Comparison of ENCODE assay signal across 2 cellular contexts in the genomic region with DNA sequence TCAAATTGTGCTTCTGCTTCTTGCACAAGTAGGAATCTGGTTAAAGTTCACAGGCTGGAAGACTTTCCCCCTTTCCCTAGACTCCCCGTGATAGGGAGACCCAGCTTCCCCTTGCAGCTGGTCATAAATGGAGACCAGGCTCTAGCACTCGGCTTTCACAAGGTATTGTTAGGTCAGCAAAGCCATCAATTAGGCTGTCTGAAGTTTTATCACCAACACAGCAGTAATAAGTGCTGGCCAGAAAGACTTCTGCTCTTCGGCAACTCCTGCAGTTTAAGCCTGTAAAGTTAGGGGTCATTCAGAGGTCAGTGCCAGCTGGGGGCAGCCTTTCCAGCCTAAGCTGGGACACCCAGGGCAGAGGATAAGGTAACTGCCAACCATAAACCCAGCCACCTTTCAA.
TF ChIP-seq lines count a peak whose summit lies in the region.

No MANE protein-coding gene starts in this region.

TF ChIP-seq in HCT116, 20 proteins besides CTCF, POLR2A, EP300 and RAD21 (continued from another document):
- TF ChIP-seq, protein P1, sequence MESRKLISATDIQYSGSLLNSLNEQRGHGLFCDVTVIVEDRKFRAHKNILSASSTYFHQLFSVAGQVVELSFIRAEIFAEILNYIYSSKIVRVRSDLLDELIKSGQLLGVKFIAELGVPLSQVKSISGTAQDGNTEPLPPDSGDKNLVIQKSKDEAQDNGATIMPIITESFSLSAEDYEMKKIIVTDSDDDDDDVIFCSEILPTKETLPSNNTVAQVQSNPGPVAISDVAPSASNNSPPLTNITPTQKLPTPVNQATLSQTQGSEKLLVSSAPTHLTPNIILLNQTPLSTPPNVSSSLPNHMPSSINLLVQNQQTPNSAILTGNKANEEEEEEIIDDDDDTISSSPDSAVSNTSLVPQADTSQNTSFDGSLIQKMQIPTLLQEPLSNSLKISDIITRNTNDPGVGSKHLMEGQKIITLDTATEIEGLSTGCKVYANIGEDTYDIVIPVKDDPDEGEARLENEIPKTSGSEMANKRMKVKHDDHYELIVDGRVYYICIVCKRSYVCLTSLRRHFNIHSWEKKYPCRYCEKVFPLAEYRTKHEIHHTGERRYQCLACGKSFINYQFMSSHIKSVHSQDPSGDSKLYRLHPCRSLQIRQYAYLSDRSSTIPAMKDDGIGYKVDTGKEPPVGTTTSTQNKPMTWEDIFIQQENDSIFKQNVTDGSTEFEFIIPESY (IDR thresholded peaks at IDR 0.05; ENCODE audit: extremely low read depth, insufficient replicate concordance, low read length) = no peak
- no peak for TF ChIP-seq YY1 (IDR thresholded peaks at IDR 0.05; ENCODE audit: extremely low read depth, insufficient replicate concordance, low read depth, low read length)
- TF ChIP-seq EGR1 (IDR thresholded peaks at IDR 0.05; ENCODE audit: low read depth) = no peak

TF ChIP-seq in WTC11, 78 proteins besides CTCF, POLR2A, EP300 and RAD21 (continued from another document):
- TF ChIP-seq ESRRA (CRISPR knock-in tag; IDR thresholded peaks at IDR 0.05; ENCODE audit: borderline replicate concordance) (no peak), SMAD3 (CRISPR knock-in tag; IDR thresholded peaks at IDR 0.05; ENCODE audit: borderline replicate concordance) (no peak), RORB (CRISPR knock-in tag; IDR thresholded peaks at IDR 0.05) (no peak), TCF7 (CRISPR knock-in tag; IDR thresholded peaks at IDR 0.05; ENCODE audit: low read depth) (no peak), FOXP1 (CRISPR knock-in tag; IDR thresholded peaks at IDR 0.05; ENCODE audit: borderline replicate concordance) (no peak)
- TF ChIP-seq, protein P2, sequence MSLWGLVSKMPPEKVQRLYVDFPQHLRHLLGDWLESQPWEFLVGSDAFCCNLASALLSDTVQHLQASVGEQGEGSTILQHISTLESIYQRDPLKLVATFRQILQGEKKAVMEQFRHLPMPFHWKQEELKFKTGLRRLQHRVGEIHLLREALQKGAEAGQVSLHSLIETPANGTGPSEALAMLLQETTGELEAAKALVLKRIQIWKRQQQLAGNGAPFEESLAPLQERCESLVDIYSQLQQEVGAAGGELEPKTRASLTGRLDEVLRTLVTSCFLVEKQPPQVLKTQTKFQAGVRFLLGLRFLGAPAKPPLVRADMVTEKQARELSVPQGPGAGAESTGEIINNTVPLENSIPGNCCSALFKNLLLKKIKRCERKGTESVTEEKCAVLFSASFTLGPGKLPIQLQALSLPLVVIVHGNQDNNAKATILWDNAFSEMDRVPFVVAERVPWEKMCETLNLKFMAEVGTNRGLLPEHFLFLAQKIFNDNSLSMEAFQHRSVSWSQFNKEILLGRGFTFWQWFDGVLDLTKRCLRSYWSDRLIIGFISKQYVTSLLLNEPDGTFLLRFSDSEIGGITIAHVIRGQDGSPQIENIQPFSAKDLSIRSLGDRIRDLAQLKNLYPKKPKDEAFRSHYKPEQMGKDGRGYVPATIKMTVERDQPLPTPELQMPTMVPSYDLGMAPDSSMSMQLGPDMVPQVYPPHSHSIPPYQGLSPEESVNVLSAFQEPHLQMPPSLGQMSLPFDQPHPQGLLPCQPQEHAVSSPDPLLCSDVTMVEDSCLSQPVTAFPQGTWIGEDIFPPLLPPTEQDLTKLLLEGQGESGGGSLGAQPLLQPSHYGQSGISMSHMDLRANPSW (CRISPR knock-in tag; conservative IDR thresholded peaks at IDR 0.05; ENCODE audit: low read depth) = no peak
- TF ChIP-seq, protein P3, sequence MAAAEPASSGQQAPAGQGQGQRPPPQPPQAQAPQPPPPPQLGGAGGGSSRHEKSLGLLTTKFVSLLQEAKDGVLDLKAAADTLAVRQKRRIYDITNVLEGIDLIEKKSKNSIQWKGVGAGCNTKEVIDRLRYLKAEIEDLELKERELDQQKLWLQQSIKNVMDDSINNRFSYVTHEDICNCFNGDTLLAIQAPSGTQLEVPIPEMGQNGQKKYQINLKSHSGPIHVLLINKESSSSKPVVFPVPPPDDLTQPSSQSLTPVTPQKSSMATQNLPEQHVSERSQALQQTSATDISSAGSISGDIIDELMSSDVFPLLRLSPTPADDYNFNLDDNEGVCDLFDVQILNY (CRISPR knock-in tag; IDR thresholded peaks at IDR 0.05) = no peak
- TF ChIP-seq, protein P4, sequence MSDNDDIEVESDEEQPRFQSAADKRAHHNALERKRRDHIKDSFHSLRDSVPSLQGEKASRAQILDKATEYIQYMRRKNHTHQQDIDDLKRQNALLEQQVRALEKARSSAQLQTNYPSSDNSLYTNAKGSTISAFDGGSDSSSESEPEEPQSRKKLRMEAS (CRISPR knock-in tag; IDR thresholded peaks at IDR 0.05) = no peak
- TF ChIP-seq, protein P5, sequence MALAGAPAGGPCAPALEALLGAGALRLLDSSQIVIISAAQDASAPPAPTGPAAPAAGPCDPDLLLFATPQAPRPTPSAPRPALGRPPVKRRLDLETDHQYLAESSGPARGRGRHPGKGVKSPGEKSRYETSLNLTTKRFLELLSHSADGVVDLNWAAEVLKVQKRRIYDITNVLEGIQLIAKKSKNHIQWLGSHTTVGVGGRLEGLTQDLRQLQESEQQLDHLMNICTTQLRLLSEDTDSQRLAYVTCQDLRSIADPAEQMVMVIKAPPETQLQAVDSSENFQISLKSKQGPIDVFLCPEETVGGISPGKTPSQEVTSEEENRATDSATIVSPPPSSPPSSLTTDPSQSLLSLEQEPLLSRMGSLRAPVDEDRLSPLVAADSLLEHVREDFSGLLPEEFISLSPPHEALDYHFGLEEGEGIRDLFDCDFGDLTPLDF (CRISPR knock-in tag; IDR thresholded peaks at IDR 0.05) = no peak
